ENCODE assay signal across 1 cellular context in the genomic region with DNA sequence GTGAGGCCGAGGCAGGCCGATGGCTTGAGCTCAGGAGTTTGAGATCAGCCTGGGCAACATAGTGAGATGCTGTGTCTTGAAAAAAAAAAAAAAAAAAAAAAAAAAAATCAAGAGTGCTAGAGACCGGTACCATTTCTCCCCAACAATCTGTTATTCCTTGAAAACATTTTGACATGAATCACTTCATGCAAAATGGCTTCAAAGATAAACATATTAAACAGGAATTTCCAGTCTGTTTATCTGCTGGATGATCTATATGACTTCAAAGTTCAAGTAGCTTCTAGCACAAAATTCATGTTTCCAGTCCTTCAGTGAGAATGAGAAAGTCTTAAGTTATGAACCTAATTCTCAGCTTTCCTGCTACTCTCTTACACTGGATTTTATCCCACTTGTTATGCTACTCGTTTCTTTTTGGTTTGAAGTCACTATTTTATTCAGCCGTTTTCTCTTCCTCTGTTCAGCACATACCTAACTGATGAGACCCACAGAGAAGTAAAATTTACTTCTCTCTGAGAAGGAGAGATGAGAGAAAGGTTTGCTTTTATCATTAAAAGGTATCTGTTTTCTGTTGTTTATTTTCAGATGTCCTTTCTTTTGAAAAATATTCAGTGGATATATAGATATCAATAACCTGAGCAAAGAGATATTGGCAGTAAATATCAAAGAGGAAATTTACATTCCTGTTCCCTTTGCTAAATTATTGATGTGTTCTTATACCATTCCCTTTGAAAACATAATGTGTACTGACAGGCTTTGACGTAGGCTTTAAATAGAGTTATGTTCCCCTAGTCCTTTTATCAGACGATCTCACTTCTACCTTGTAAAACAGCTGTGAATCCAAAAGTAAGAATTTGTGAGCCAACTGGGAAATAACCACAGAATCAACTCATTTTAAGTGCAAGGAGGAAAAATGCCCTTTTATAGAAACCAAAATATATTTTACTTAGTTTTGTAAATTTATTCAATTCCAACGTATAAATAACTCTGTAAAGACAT.
TF ChIP-seq lines count a peak whose summit lies in the region.

No MANE protein-coding gene starts in this region.

TF ChIP-seq in IMR-90, 13 proteins besides CTCF, POLR2A, EP300 and RAD21:
- TF ChIP-seq CHD1 (IDR thresholded peaks at IDR 0.05; ENCODE audit: low read depth, low read length), result no peak
- TF ChIP-seq SMC3 (IDR thresholded peaks at IDR 0.05; ENCODE audit: low read depth, low read length), result no peak
- TF ChIP-seq, protein P1, sequence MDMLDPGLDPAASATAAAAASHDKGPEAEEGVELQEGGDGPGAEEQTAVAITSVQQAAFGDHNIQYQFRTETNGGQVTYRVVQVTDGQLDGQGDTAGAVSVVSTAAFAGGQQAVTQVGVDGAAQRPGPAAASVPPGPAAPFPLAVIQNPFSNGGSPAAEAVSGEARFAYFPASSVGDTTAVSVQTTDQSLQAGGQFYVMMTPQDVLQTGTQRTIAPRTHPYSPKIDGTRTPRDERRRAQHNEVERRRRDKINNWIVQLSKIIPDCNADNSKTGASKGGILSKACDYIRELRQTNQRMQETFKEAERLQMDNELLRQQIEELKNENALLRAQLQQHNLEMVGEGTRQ (IDR thresholded peaks at IDR 0.05; ENCODE audit: low read depth, low read length), result no peak
- no peak for TF ChIP-seq MXI1 (IDR thresholded peaks at IDR 0.05; ENCODE audit: borderline replicate concordance, low read depth, low read length)
- TF ChIP-seq, protein P2, sequence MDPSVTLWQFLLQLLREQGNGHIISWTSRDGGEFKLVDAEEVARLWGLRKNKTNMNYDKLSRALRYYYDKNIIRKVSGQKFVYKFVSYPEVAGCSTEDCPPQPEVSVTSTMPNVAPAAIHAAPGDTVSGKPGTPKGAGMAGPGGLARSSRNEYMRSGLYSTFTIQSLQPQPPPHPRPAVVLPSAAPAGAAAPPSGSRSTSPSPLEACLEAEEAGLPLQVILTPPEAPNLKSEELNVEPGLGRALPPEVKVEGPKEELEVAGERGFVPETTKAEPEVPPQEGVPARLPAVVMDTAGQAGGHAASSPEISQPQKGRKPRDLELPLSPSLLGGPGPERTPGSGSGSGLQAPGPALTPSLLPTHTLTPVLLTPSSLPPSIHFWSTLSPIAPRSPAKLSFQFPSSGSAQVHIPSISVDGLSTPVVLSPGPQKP (IDR thresholded peaks at IDR 0.05; ENCODE audit: borderline replicate concordance, low read depth, low read length), result no peak
- no peak for TF ChIP-seq MAZ (IDR thresholded peaks at IDR 0.05; ENCODE audit: borderline replicate concordance, low read depth, low read length)
- TF ChIP-seq BHLHE40 (IDR thresholded peaks at IDR 0.05; ENCODE audit: low read depth, low read length), result no peak
TF ChIP-seq in IMR-90: peak in this region for 0.
